In the genomic region with DNA sequence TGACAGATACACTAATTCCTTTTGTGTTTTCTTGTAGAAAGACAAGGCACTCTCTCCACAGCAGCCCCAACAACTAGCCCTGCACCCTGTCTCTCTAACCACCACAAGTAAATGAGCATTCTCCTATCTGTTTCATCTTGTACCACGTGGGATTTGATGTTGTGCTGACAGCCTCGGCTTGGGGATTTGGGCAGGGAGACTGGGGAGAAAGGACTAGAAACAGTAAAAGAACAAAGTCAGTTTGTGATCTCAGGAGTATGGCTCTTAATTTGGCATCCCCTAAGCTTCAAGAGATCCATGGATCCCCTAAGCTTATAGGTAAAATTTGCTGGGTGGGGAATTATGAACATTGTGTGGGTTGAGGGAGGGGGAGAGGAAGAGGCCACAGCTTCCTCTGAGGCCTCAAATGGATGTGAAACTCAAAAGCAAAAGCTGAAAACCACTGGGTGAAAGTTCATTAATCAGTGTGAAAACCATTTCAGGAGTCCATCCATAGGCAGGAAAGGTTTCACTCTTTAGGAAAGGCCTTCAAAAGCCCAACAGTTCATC, we compare ENCODE assay signal across 8 cellular contexts. TPM values are rescaled to one million over a fixed set of nuclear protein-coding genes. Genes with fewer than 3 reads are reported as not detected.
DNase-seq lines count a peak whose midpoint lies in the region; ATAC-seq and TF ChIP-seq lines count a peak whose summit lies in the region.

No MANE protein-coding gene starts in this region.

- intact Hi-C loops in dendritic cell treated with granulocyte-macrophage colony-stimulating factor and Interleukin-4, amounts not matched to agents 40 ng/mL and 50 ng/mL, for 4 days (cut with micrococcal nuclease), result no loop called here

- peaks cover 53% of the 10 kb centered on the region for H3K4me1 Mint-ChIP-seq in dendritic cell treated with granulocyte-macrophage colony-stimulating factor and Interleukin-4, amounts not matched to agents 40 ng/mL and 50 ng/mL, for 4 days (ENCODE audit: low read depth)
- peaks cover 17% of the 10 kb centered on the region for H3K4me1 Mint-ChIP-seq in glutamatergic neuron (ENCODE audit: low read depth, unreplicated experiment)

- H3K79me1 ChIP-seq in neuronal stem cell (ENCODE audit: low read depth, low read length), result no peaks in the 10 kb centered on the region

- no CpG with 5 or more reads among the region's 2 CpGs for WGBS in neuronal stem cell (ENCODE audit: extremely low coverage in 2 of 2, insufficient read length in 2 of 2, insufficient replicate concordance in 1 of 2), 2 donors

- no peak overlapping the region for H2BK15ac ChIP-seq in neuronal stem cell (ENCODE audit: low read length)

- no peaks in the 10 kb centered on the region for H3K9me3 ChIP-seq in neuronal stem cell (replicated peaks in 1 of 2; ENCODE audit: control insufficient read depth in 2 of 2, insufficient read depth in 1 of 2, low read depth in 1 of 2, low read length in 2 of 2)

- H4K91ac ChIP-seq in neuronal stem cell (ENCODE audit: low read depth, low read length, poor library complexity), result no peak overlapping the region

- H2AK5ac ChIP-seq in neuronal stem cell (ENCODE audit: low read depth, low read length), result no peak overlapping the region

- H3K27me3 Mint-ChIP-seq in dendritic cell treated with granulocyte-macrophage colony-stimulating factor and Interleukin-4, amounts not matched to agents 40 ng/mL and 50 ng/mL, for 4 days, result no peaks in the 10 kb centered on the region
- no peaks in the 10 kb centered on the region for H3K27me3 Mint-ChIP-seq in glutamatergic neuron (ENCODE audit: unreplicated experiment)

- H3K27ac ChIP-seq in neuronal stem cell (replicated peaks; ENCODE audit: low read length), result no peak overlapping the region
- H3K27ac ChIP-seq in brain microvascular endothelial cell, result no peak overlapping the region

- H3K27me3 ChIP-seq in neuronal stem cell (ENCODE audit: control insufficient read depth in 3 of 3, insufficient read depth in 3 of 3, low read depth in 1 of 3, low read length in 3 of 3) (no peaks in the 10 kb centered on the region), brain microvascular endothelial cell (replicated peaks) (no peaks in the 10 kb centered on the region)

- no peaks in the 10 kb centered on the region for H3K36me3 ChIP-seq in neuronal stem cell (replicated peaks in 1 of 2; ENCODE audit: control insufficient read depth in 2 of 2, insufficient read depth in 2 of 2, low read length in 2 of 2)
- H3K36me3 ChIP-seq in brain microvascular endothelial cell (replicated peaks), result no peaks in the 10 kb centered on the region

- H2BK5ac ChIP-seq in neuronal stem cell (ENCODE audit: low read length), result no peak overlapping the region

- no peak overlapping the region for H2AFZ ChIP-seq in neuronal stem cell (ENCODE audit: low read length)

- H4K8ac ChIP-seq in neuronal stem cell (ENCODE audit: low read depth, low read length), result no peak overlapping the region

- no peak for TF ChIP-seq POLR2A in NB4 (IDR thresholded peaks at IDR 0.05; ENCODE audit: extremely low read depth, insufficient read length)

- in situ Hi-C loops in brain microvascular endothelial cell (cut with HindIII; ENCODE audit: low pct_ligation_motif_present, low sequenced_read_pairs), result no loop called here

- H3K4me3 Mint-ChIP-seq in dendritic cell treated with granulocyte-macrophage colony-stimulating factor and Interleukin-4, amounts not matched to agents 40 ng/mL and 50 ng/mL, for 4 days, result peak overlapping the region; percentile 81
- H3K4me3 Mint-ChIP-seq in glutamatergic neuron (ENCODE audit: unreplicated experiment), result no peak overlapping the region

- peak; percentile 77 for ATAC-seq in GM21447 (IDR thresholded peaks at IDR 0.05; ENCODE audit: unreplicated experiment)
- ATAC-seq in HG03097 (IDR thresholded peaks at IDR 0.05; ENCODE audit: low FRiP score, unreplicated experiment), result no peak

- H3K4me3 ChIP-seq in NB4 (ENCODE audit: low read depth, low read length) (peak overlapping the region; percentile 21), neuronal stem cell (ENCODE audit: low read length in 2 of 2) (no peak overlapping the region), brain microvascular endothelial cell (ENCODE audit: low read depth, low read length) (no peak overlapping the region)

- no peak overlapping the region for H3K14ac ChIP-seq in neuronal stem cell (ENCODE audit: low read length)

- no peak overlapping the region for H2BK12ac ChIP-seq in neuronal stem cell (ENCODE audit: low read length)

- no peak overlapping the region for H3K9ac ChIP-seq in neuronal stem cell (ENCODE audit: low read depth, low read length, poor library complexity)

- no peak overlapping the region for H2BK120ac ChIP-seq in neuronal stem cell (ENCODE audit: low read depth, low read length)

- DNase-seq in GDM1 (lab: John Stamatoyannopoulos, UW) (peak; percentile 36), NB4 (ENCODE audit: low read depth) (peak; percentile 68), neuronal stem cell (ENCODE audit: low spot score) (no peak), brain microvascular endothelial cell (no peak), glutamatergic neuron (no peak)

- H3K4ac ChIP-seq in neuronal stem cell (ENCODE audit: low read length), result no peak overlapping the region

- H3K4me1 ChIP-seq in neuronal stem cell (ENCODE audit: control insufficient read depth in 2 of 2, insufficient read depth in 1 of 2, low read depth in 1 of 2, low read length in 2 of 2), result no peaks in the 10 kb centered on the region

- TF ChIP-seq CTCF in NB4 (IDR thresholded peaks at IDR 0.05; ENCODE audit: low read depth, low read length) (no peak), brain microvascular endothelial cell (IDR thresholded peaks at IDR 0.05; ENCODE audit: low read depth, low read length, missing control alignments) (no peak), glutamatergic neuron (IDR thresholded peaks at IDR 0.05; ENCODE audit: partially characterized antibody, unreplicated experiment) (no peak)

- no peaks in the 10 kb centered on the region for H3K9me3 Mint-ChIP-seq in dendritic cell treated with granulocyte-macrophage colony-stimulating factor and Interleukin-4, amounts not matched to agents 40 ng/mL and 50 ng/mL, for 4 days
- H3K9me3 Mint-ChIP-seq in glutamatergic neuron (ENCODE audit: unreplicated experiment), result no peaks in the 10 kb centered on the region

- H3K4me2 ChIP-seq in neuronal stem cell (ENCODE audit: insufficient read depth, low read length, poor library complexity, severe bottlenecking), result no peak overlapping the region

- peaks cover 55% of the 10 kb centered on the region for H3K36me3 Mint-ChIP-seq in dendritic cell treated with granulocyte-macrophage colony-stimulating factor and Interleukin-4, amounts not matched to agents 40 ng/mL and 50 ng/mL, for 4 days (ENCODE audit: low read depth)
- no peaks in the 10 kb centered on the region for H3K36me3 Mint-ChIP-seq in glutamatergic neuron (ENCODE audit: unreplicated experiment)

- H3K27ac Mint-ChIP-seq in dendritic cell treated with granulocyte-macrophage colony-stimulating factor and Interleukin-4, amounts not matched to agents 40 ng/mL and 50 ng/mL, for 4 days, result no peak overlapping the region
- H3K27ac Mint-ChIP-seq in glutamatergic neuron (ENCODE audit: unreplicated experiment), result no peak overlapping the region

- no peak overlapping the region for H3K18ac ChIP-seq in neuronal stem cell (ENCODE audit: low read length)

- no peak overlapping the region for H3K23ac ChIP-seq in neuronal stem cell (ENCODE audit: low read depth, low read length, poor library complexity)

RNA-seq across cellular contexts. Expression of a gene that starts 3.1 kb away (rescaled TPM):
- polyA plus RNA-seq in neuronal stem cell (2013, experiment 1 of 2), result 0.74 TPM
- polyA plus RNA-seq in neuronal stem cell (2013, experiment 2 of 2), result 1.00 TPM
- 1.1 TPM for total RNA-seq in glutamatergic neuron (ENCODE audit: unreplicated experiment)

RNA-seq across cellular contexts. Expression of a gene that starts 26.6 kb away (rescaled TPM):
- not detected for polyA plus RNA-seq in neuronal stem cell (2013, experiment 1 of 2)
- not detected for polyA plus RNA-seq in neuronal stem cell (2013, experiment 2 of 2)
- not detected for total RNA-seq in glutamatergic neuron (ENCODE audit: unreplicated experiment)

RNA-seq across cellular contexts. Expression of a gene that starts 26.6 kb away (rescaled TPM):
- not detected for polyA plus RNA-seq in neuronal stem cell (2013, experiment 1 of 2)
- not detected for polyA plus RNA-seq in neuronal stem cell (2013, experiment 2 of 2)
- total RNA-seq in glutamatergic neuron (ENCODE audit: unreplicated experiment), result not detected

RNA-seq across cellular contexts. Expression of a gene that starts 27.6 kb away (rescaled TPM):
- polyA plus RNA-seq in neuronal stem cell (2013, experiment 1 of 2), result 235 TPM
- 233 TPM for polyA plus RNA-seq in neuronal stem cell (2013, experiment 2 of 2)
- total RNA-seq in glutamatergic neuron (ENCODE audit: unreplicated experiment), result 272 TPM

RNA-seq across cellular contexts. Expression of a gene that starts 27.8 kb away (rescaled TPM):
- polyA plus RNA-seq in neuronal stem cell (2013, experiment 1 of 2), result 20.2 TPM
- 20.5 TPM for polyA plus RNA-seq in neuronal stem cell (2013, experiment 2 of 2)
- total RNA-seq in glutamatergic neuron (ENCODE audit: unreplicated experiment), result 39.6 TPM

Comparison
In these comparisons a context has a peak if more than half of its experiments do, and no peak if none do; other contexts are left out.
1. DNase-seq: peak in GDM1 (single experiment) and NB4 (single experiment); none in neuronal stem cell (single experiment), brain microvascular endothelial cell (single experiment) and glutamatergic neuron (single experiment).